ENCODE assay signal across 16 cellular contexts in genomic region chr1:227774721-227775665, GRCh38. TPM values are rescaled to one million over a fixed set of nuclear protein-coding genes. Genes with fewer than 3 reads are reported as not detected.
DNase-seq lines count a peak whose midpoint lies in the region; ATAC-seq, FAIRE-seq and TF ChIP-seq lines count a peak whose summit lies in the region.
"Had no signal": no experiment of that assay in that cellular context is flagged by ENCODE, and none has a peak within 500 bp of the region (broad histone marks: within the 10 kb centered on the region; RNA-seq: fewer than 3 reads in every experiment).

No MANE protein-coding gene starts in this region.

- H3K27me3 ChIP-seq in skeletal muscle satellite cell (ENCODE audit: control insufficient read depth, insufficient read depth, low read length) (no peaks in the 10 kb centered on the region), HepG2 (ENCODE audit: control insufficient read depth in 1 of 2, insufficient read depth in 2 of 2, low read length in 2 of 2) (no peaks in the 10 kb centered on the region)
- H3K27me3 ChIP-seq: stomach had no signal

- H3K27ac ChIP-seq in kidney (ENCODE audit: low read depth in 2 of 2, low read length in 2 of 2): no peak overlapping the region
- H3K27ac ChIP-seq in HepG2 (ENCODE audit: extremely low read length, insufficient read depth, low read length): no peak overlapping the region

- H3K36me3 ChIP-seq in kidney (ENCODE audit: control insufficient read depth in 1 of 2, insufficient read depth in 2 of 2, low read length in 2 of 2) (peaks cover 0 to 2% of the 10 kb centered on the region in 2 donors), skeletal muscle satellite cell (ENCODE audit: insufficient read depth, low read length) (peaks cover 12% of the 10 kb centered on the region), HepG2 (replicated peaks in 1 of 2; ENCODE audit: control insufficient read depth in 1 of 2, insufficient read depth in 2 of 2, low read length in 2 of 2) (peaks cover 10 to 22% of the 10 kb centered on the region in 2 experiments; a peak in 4 of 5 replicates)

- in situ Hi-C loops in HepG2 (cut with HindIII; ENCODE audit: extremely low pct_ligation_motif_present, low pct_unique_long_range_greater_than_20kb): no loop called here

- no peak for TF ChIP-seq EP300 in HepG2 (IDR thresholded peaks at IDR 0.05; ENCODE audit: low read depth in 2 of 2, low read length in 2 of 2)
- no peak for TF ChIP-seq EP300 in HepG2 (CRISPR knock-in tag; IDR thresholded peaks at IDR 0.05; ENCODE audit: borderline replicate concordance)

- no peak overlapping the region for H3K4me3 Mint-ChIP-seq in WTC11

- TF ChIP-seq RAD21 in HepG2 (CRISPR knock-in tag; IDR thresholded peaks at IDR 0.05): no peak

- CTCF ChIA-PET in WTC11 (lab: Charles Lee): interaction anchor here (0.7 to 2.1 kb wide), 5 partner anchors 9 to 179 kb away, joined by 3 to 13 read pairs (median 3); no protein-coding TSS in a partner anchor
- CTCF ChIA-PET in HepG2 (lab: Yijun Ruan, JAX; ENCODE audit: low intra/inter-chr PET ratio, low total read pairs): no interaction called here

- no TSS peak for BruUV-seq in HepG2 (replicated peaks; lab: Mats Ljungman, UMichigan)

- H3K9me3 Mint-ChIP-seq in WTC11: no peaks in the 10 kb centered on the region

- intact Hi-C loops in kidney (cut with DNase I) (no loop called here), HepG2 (cut with micrococcal nuclease; ENCODE audit: unreplicated experiment) (no loop called here)

- H3K4me3 ChIP-seq in kidney (ENCODE audit: low read length in 2 of 2) (no peak overlapping the region), skeletal muscle satellite cell (ENCODE audit: low read length) (no peak overlapping the region), HepG2 (replicated peaks in 1 of 3; ENCODE audit: insufficient read depth in 1 of 3, low read depth in 2 of 3, low read length in 3 of 3) (no peak overlapping the region)
- H3K4me3 ChIP-seq: stomach had no signal

- H3K4me1 ChIP-seq in kidney (ENCODE audit: control insufficient read depth in 1 of 2, insufficient read depth in 1 of 2, low read depth in 1 of 2, low read length in 2 of 2): peaks cover 0 to 2% of the 10 kb centered on the region in 2 donors
- peaks cover 38% of the 10 kb centered on the region for H3K4me1 ChIP-seq in skeletal muscle satellite cell (ENCODE audit: control insufficient read depth, insufficient read depth, low read length)
- H3K4me1 ChIP-seq in HepG2 (ENCODE audit: insufficient read depth, low read length): no peaks in the 10 kb centered on the region

- FAIRE-seq in kidney (lab: Jason Lieb, UNC): no peak
- FAIRE-seq in HepG2 (lab: Jason Lieb, UNC): no peak
- FAIRE-seq: keratinocyte had no signal

- ATAC-seq in WTC11 (no peak), HG03196 (IDR thresholded peaks at IDR 0.05; ENCODE audit: unreplicated experiment) (no peak), HepG2 (no peak), HG02870 (IDR thresholded peaks at IDR 0.05; ENCODE audit: unreplicated experiment) (no peak)
- ATAC-seq: Panc1 had no signal

- DNase-seq in GM03348 (ENCODE audit: low spot score): peak; percentile 66
- no peak for DNase-seq in WTC11 (ENCODE audit: low spot score)
- peak; percentile 80 for DNase-seq in kidney
- DNase-seq in pons (ENCODE audit: low spot score): no peak
- no peak for DNase-seq in HepG2 (ENCODE audit: low spot score)
- DNase-seq: activated CD4-positive, alpha-beta T cell treated with anti-CD3 and anti-CD28 coated beads for 4 hours; COR-L47; right cardiac atrium; stomach had no signal

- H3K79me2 ChIP-seq in HepG2 (ENCODE audit: insufficient read depth, low read length): no peaks in the 10 kb centered on the region

- WGBS in HepG2 (ENCODE audit: low lambda C conversion rate): 96% methylated on average over 14 of the region's 44 CpGs

- H3K4me2 ChIP-seq in skeletal muscle satellite cell (ENCODE audit: low read length) (peak overlapping the region; percentile 15), HepG2 (ENCODE audit: low read depth, low read length) (no peak overlapping the region)

- peaks cover 5% of the 10 kb centered on the region; the same call in 1 of the 2 replicates for H3K36me3 Mint-ChIP-seq in WTC11

- H2AFZ ChIP-seq in HepG2 (ENCODE audit: low read length): no peak overlapping the region

- peak overlapping the region; percentile 32; the same call in 1 of the 2 replicates for H3K27ac Mint-ChIP-seq in WTC11

- POLR2A ChIA-PET in WTC11 (lab: Charles Lee) (no interaction called here), HepG2 (lab: Yijun Ruan, JAX) (no interaction called here)

- no peaks in the 10 kb centered on the region for H4K20me1 ChIP-seq in HepG2 (ENCODE audit: insufficient read depth, low read length)

- no peaks in the 10 kb centered on the region for H3K27me3 Mint-ChIP-seq in WTC11 (ENCODE audit: low read depth)

- H3K4me1 Mint-ChIP-seq in WTC11: no peaks in the 10 kb centered on the region

- TF ChIP-seq CTCF in WTC11 (IDR thresholded peaks at IDR 0.05) (no peak), kidney (IDR thresholded peaks at IDR 0.05; ENCODE audit: borderline replicate concordance, extremely low read depth, insufficient read depth) (no peak), HepG2 (CRISPR knock-in tag; IDR thresholded peaks at IDR 0.05) (no peak)

- no peaks in the 10 kb centered on the region for H3K9me3 ChIP-seq in kidney (ENCODE audit: control insufficient read depth in 1 of 2, low read length in 2 of 2)
- no peaks in the 10 kb centered on the region for H3K9me3 ChIP-seq in skeletal muscle satellite cell (replicated peaks; ENCODE audit: low read length)
- H3K9me3 ChIP-seq in HepG2 (ENCODE audit: low read length): no peaks in the 10 kb centered on the region
- H3K9me3 ChIP-seq: stomach had no signal

- H3K9ac ChIP-seq in kidney (ENCODE audit: low read length in 2 of 2): no peak overlapping the region
- H3K9ac ChIP-seq in skeletal muscle satellite cell (ENCODE audit: low read depth, low read length): no peak overlapping the region
- no peak overlapping the region for H3K9ac ChIP-seq in HepG2 (ENCODE audit: insufficient read depth, low read depth, low read length)

- no peak for TF ChIP-seq POLR2A in HepG2 (IDR thresholded peaks at IDR 0.05; ENCODE audit: insufficient read depth in 1 of 2, low read depth in 2 of 2, low read length in 2 of 2)

RNA-seq across cellular contexts. Expression of gene SNAP47, which starts 39.8 kb away (rescaled TPM):
- 43.8 to 50.8 TPM (median 47.2 TPM) in 3 replicates for total RNA-seq in WTC11 (2021)
- total RNA-seq in kidney: 32.4 TPM
- 31.6 TPM for polyA plus RNA-seq in kidney (ENCODE audit: insufficient read depth, low read depth, low replicate concordance)
- total RNA-seq in skeletal muscle satellite cell (2012; rRNA removed): 30.9 and 31.5 TPM in 2 replicates
- total RNA-seq in HepG2 (2016; rRNA removed; fragmentation: Illumina TruSeq; extraction: Trizol): 25.1 and 25.8 TPM in 2 replicates
- 10.1 and 13.3 TPM in 2 replicates for total RNA-seq in HepG2 (2016; cell fraction: cytosol; rRNA removed; fragmentation: Illumina TruSeq; extraction: Trizol; ENCODE audit: low read depth)
- total RNA-seq in HepG2 (2016; cell fraction: insoluble cytoplasmic fraction; rRNA removed; fragmentation: Illumina TruSeq; extraction: Trizol): 25.5 and 25.8 TPM in 2 replicates
- 17.9 and 18.3 TPM in 2 replicates for total RNA-seq in HepG2 (2016; cell fraction: membrane; rRNA removed; fragmentation: Illumina TruSeq; extraction: Trizol)
- total RNA-seq in HepG2 (2016; cell fraction: nucleus; rRNA removed; fragmentation: Illumina TruSeq; extraction: Trizol): 20.5 and 21.5 TPM in 2 replicates
- polyA plus RNA-seq in HepG2 (2011; rRNA removed): 13.6 and 14.1 TPM in 2 replicates
- 16.8 and 19.5 TPM in 2 replicates for polyA plus RNA-seq in HepG2 (2011; cell fraction: cytosol; rRNA removed)
- polyA plus RNA-seq in HepG2 (2011; cell fraction: nucleus; rRNA removed): 19.8 and 20.7 TPM in 2 replicates
- polyA plus RNA-seq in HepG2 (2012): 12.1 and 15.6 TPM in 2 replicates
- polyA plus RNA-seq in HepG2 (2016; cell fraction: cytosol; fragmentation: Illumina TruSeq; extraction: Trizol; ENCODE audit: low read depth): 4.7 and 6.2 TPM in 2 replicates
- polyA plus RNA-seq in HepG2 (2016; cell fraction: insoluble cytoplasmic fraction; fragmentation: Illumina TruSeq; extraction: Trizol; ENCODE audit: low read depth): 19.4 and 24.0 TPM in 2 replicates
- polyA plus RNA-seq in HepG2 (2016; cell fraction: membrane; fragmentation: Illumina TruSeq; extraction: Trizol; ENCODE audit: low read depth): 10.9 and 11.7 TPM in 2 replicates
- polyA plus RNA-seq in HepG2 (2016; cell fraction: nucleus; fragmentation: Illumina TruSeq; extraction: Trizol; ENCODE audit: insufficient read depth, low read depth): 19.3 and 22.0 TPM in 2 replicates
- 16.8 and 27.2 TPM in 2 replicates for polyA minus RNA-seq in HepG2 (2011; rRNA and poly(A)+ RNA removed; ENCODE audit: low replicate concordance)
- 8.8 and 9.6 TPM in 2 replicates for polyA minus RNA-seq in HepG2 (2011; cell fraction: cytosol; rRNA and poly(A)+ RNA removed)
- 30.3 and 36.4 TPM in 2 replicates for polyA minus RNA-seq in HepG2 (2011; cell fraction: nucleus; rRNA and poly(A)+ RNA removed)

RNA-seq across cellular contexts. Expression of gene JMJD4, which starts 39.9 kb away (rescaled TPM):
- 12.8 to 13.7 TPM (median 13.6 TPM) in 3 replicates for total RNA-seq in WTC11 (2021)
- total RNA-seq in kidney: 15.9 TPM
- 12.6 TPM for polyA plus RNA-seq in kidney (ENCODE audit: insufficient read depth, low read depth, low replicate concordance)
- 39.5 and 43.9 TPM in 2 replicates for total RNA-seq in skeletal muscle satellite cell (2012; rRNA removed)
- total RNA-seq in HepG2 (2016; rRNA removed; fragmentation: Illumina TruSeq; extraction: Trizol): 23.0 and 29.0 TPM in 2 replicates
- total RNA-seq in HepG2 (2016; cell fraction: cytosol; rRNA removed; fragmentation: Illumina TruSeq; extraction: Trizol; ENCODE audit: low read depth): 10.5 and 13.6 TPM in 2 replicates
- 21.9 and 31.1 TPM in 2 replicates for total RNA-seq in HepG2 (2016; cell fraction: insoluble cytoplasmic fraction; rRNA removed; fragmentation: Illumina TruSeq; extraction: Trizol)
- total RNA-seq in HepG2 (2016; cell fraction: membrane; rRNA removed; fragmentation: Illumina TruSeq; extraction: Trizol): 18.8 and 21.7 TPM in 2 replicates
- total RNA-seq in HepG2 (2016; cell fraction: nucleus; rRNA removed; fragmentation: Illumina TruSeq; extraction: Trizol): 21.3 and 26.3 TPM in 2 replicates
- 10.2 and 17.3 TPM in 2 replicates for polyA plus RNA-seq in HepG2 (2011; rRNA removed)
- polyA plus RNA-seq in HepG2 (2011; cell fraction: cytosol; rRNA removed): 10.6 and 14.3 TPM in 2 replicates
- polyA plus RNA-seq in HepG2 (2011; cell fraction: nucleus; rRNA removed): 44.8 and 46.2 TPM in 2 replicates
- polyA plus RNA-seq in HepG2 (2012): 9.4 and 10.9 TPM in 2 replicates
- polyA plus RNA-seq in HepG2 (2016; cell fraction: cytosol; fragmentation: Illumina TruSeq; extraction: Trizol; ENCODE audit: low read depth): 7.9 and 10.7 TPM in 2 replicates
- 18.0 and 18.7 TPM in 2 replicates for polyA plus RNA-seq in HepG2 (2016; cell fraction: insoluble cytoplasmic fraction; fragmentation: Illumina TruSeq; extraction: Trizol; ENCODE audit: low read depth)
- 11.6 and 12.6 TPM in 2 replicates for polyA plus RNA-seq in HepG2 (2016; cell fraction: membrane; fragmentation: Illumina TruSeq; extraction: Trizol; ENCODE audit: low read depth)
- 23.9 and 25.0 TPM in 2 replicates for polyA plus RNA-seq in HepG2 (2016; cell fraction: nucleus; fragmentation: Illumina TruSeq; extraction: Trizol; ENCODE audit: insufficient read depth, low read depth)
- polyA minus RNA-seq in HepG2 (2011; rRNA and poly(A)+ RNA removed; ENCODE audit: low replicate concordance): 88.6 and 93.9 TPM in 2 replicates
- polyA minus RNA-seq in HepG2 (2011; cell fraction: cytosol; rRNA and poly(A)+ RNA removed): 9.8 and 14.0 TPM in 2 replicates
- polyA minus RNA-seq in HepG2 (2011; cell fraction: nucleus; rRNA and poly(A)+ RNA removed): 62.1 and 65.3 TPM in 2 replicates

RNA-seq across cellular contexts. Expression of gene PRSS38, which starts 40.5 kb away (rescaled TPM):
- not detected in 3 replicates for total RNA-seq in WTC11 (2021)
- not detected for total RNA-seq in kidney
- polyA plus RNA-seq in kidney (ENCODE audit: insufficient read depth, low read depth, low replicate concordance): not detected
- not detected in 2 replicates for total RNA-seq in skeletal muscle satellite cell (2012; rRNA removed)
- not detected in 2 replicates for total RNA-seq in HepG2 (2016; rRNA removed; fragmentation: Illumina TruSeq; extraction: Trizol)
- total RNA-seq in HepG2 (2016; cell fraction: cytosol; rRNA removed; fragmentation: Illumina TruSeq; extraction: Trizol; ENCODE audit: low read depth): not detected in 2 replicates
- total RNA-seq in HepG2 (2016; cell fraction: insoluble cytoplasmic fraction; rRNA removed; fragmentation: Illumina TruSeq; extraction: Trizol): not detected in 2 replicates
- total RNA-seq in HepG2 (2016; cell fraction: membrane; rRNA removed; fragmentation: Illumina TruSeq; extraction: Trizol): not detected in 2 replicates
- total RNA-seq in HepG2 (2016; cell fraction: nucleus; rRNA removed; fragmentation: Illumina TruSeq; extraction: Trizol): not detected in 2 replicates
- polyA plus RNA-seq in HepG2 (2011; rRNA removed): not detected in 2 replicates
- not detected in 2 replicates for polyA plus RNA-seq in HepG2 (2011; cell fraction: cytosol; rRNA removed)
- polyA plus RNA-seq in HepG2 (2011; cell fraction: nucleus; rRNA removed): not detected in 2 replicates
- polyA plus RNA-seq in HepG2 (2012): not detected in 2 replicates
- polyA plus RNA-seq in HepG2 (2016; cell fraction: cytosol; fragmentation: Illumina TruSeq; extraction: Trizol; ENCODE audit: low read depth): not detected in 2 replicates
- polyA plus RNA-seq in HepG2 (2016; cell fraction: insoluble cytoplasmic fraction; fragmentation: Illumina TruSeq; extraction: Trizol; ENCODE audit: low read depth): not detected in 2 replicates
- polyA plus RNA-seq in HepG2 (2016; cell fraction: membrane; fragmentation: Illumina TruSeq; extraction: Trizol; ENCODE audit: low read depth): not detected in 2 replicates
- polyA plus RNA-seq in HepG2 (2016; cell fraction: nucleus; fragmentation: Illumina TruSeq; extraction: Trizol; ENCODE audit: insufficient read depth, low read depth): not detected in 2 replicates
- not detected in 2 replicates for polyA minus RNA-seq in HepG2 (2011; rRNA and poly(A)+ RNA removed; ENCODE audit: low replicate concordance)
- polyA minus RNA-seq in HepG2 (2011; cell fraction: cytosol; rRNA and poly(A)+ RNA removed): not detected in 2 replicates
- polyA minus RNA-seq in HepG2 (2011; cell fraction: nucleus; rRNA and poly(A)+ RNA removed): not detected in 2 replicates
- total RNA-seq: glomerular endothelial cell, H4, right cardiac atrium, stomach had no signal
- polyA plus RNA-seq: keratinocyte, right cardiac atrium, stomach had no signal

Comparison
In these comparisons a context has a peak if more than half of its experiments do, and no peak if none do; other contexts are left out.
1. DNase-seq: peak in GM03348 (single experiment) and kidney (single experiment); none in WTC11 (single experiment), pons (single experiment) and HepG2 (single experiment).